20 cellular contexts compared by ENCODE assay signal in genomic region chr15:97817266-97817890, GRCh38.
"Had no signal": no experiment of that assay in that cellular context is flagged by ENCODE, and none has a peak within 500 bp of the region (broad histone marks: within the 10 kb centered on the region; RNA-seq: fewer than 3 reads in every experiment).

No MANE protein-coding gene starts in this region.

- H3K4me1 ChIP-seq: foreskin keratinocyte, left ventricle myocardium inferior, lower lobe of right lung, parathyroid adenoma, prostate gland, spleen, stomach, transverse colon had no signal

- H3K27me3 Mint-ChIP-seq: dendritic cell treated with granulocyte-macrophage colony-stimulating factor and Interleukin-4, amounts not matched to agents 40 ng/mL and 50 ng/mL, for 4 days; memory B cell had no signal

- H3K36me3 Mint-ChIP-seq: immature natural killer cell, memory B cell, naive B cell had no signal

- DNase-seq: foreskin keratinocyte; immature natural killer cell; left ventricle myocardium inferior; lower lobe of right lung; naive B cell; retina; spleen; stimulated activated CD4-positive, alpha-beta T cell treated with anti-CD3 and anti-CD28 coated beads, Interleukin-2, amount 100 ng/mL, for 24 hours; stimulated activated CD4-positive, alpha-beta T cell treated with anti-CD3 and anti-CD28 coated beads, Interleukin-4, amount 100 ng/mL, for 4 hours; stimulated activated naive CD4-positive, alpha-beta T cell; stomach; substantia nigra; transverse colon had no signal

- H2AFZ ChIP-seq: parathyroid adenoma had no signal

- H3K27me3 ChIP-seq: foreskin keratinocyte, spleen, stomach, transverse colon had no signal

- H3K9ac ChIP-seq: parathyroid adenoma had no signal

- H3K9me3 ChIP-seq: lower lobe of right lung, prostate gland, thoracic aorta, transverse colon had no signal

- H3K27ac ChIP-seq: foreskin keratinocyte, left ventricle myocardium inferior, lower lobe of right lung, parathyroid adenoma, prostate gland, spleen, stomach, thoracic aorta, transverse colon had no signal

- H3K4me3 ChIP-seq: left ventricle myocardium inferior, lower lobe of right lung, prostate gland, spleen, stomach, thoracic aorta, transverse colon had no signal

- H3K27ac Mint-ChIP-seq: dendritic cell treated with granulocyte-macrophage colony-stimulating factor and Interleukin-4, amounts not matched to agents 40 ng/mL and 50 ng/mL, for 4 days; immature natural killer cell; memory B cell; naive B cell had no signal

- H3K36me3 ChIP-seq: left ventricle myocardium inferior, lower lobe of right lung, prostate gland, spleen, stomach, thoracic aorta, transverse colon had no signal

- H3K79me2 ChIP-seq: parathyroid adenoma had no signal

- H3K4me3 Mint-ChIP-seq: dendritic cell treated with granulocyte-macrophage colony-stimulating factor and Interleukin-4, amounts not matched to agents 40 ng/mL and 50 ng/mL, for 4 days; immature natural killer cell; memory B cell; naive B cell; nephron had no signal

- H3K4me1 Mint-ChIP-seq: immature natural killer cell, memory B cell, naive B cell had no signal

- ATAC-seq: foreskin keratinocyte, lower lobe of right lung, sciatic nerve had no signal
